9 cellular contexts compared by ENCODE assay signal in genomic region chr3:155995525-155996370, GRCh38.
A peak's percentile ranks its signal among the peaks of the same experiment; 100 is the strongest.
DNase-seq lines count a peak whose midpoint lies in the region; ATAC-seq and TF ChIP-seq lines count a peak whose summit lies in the region.
"Had no signal": no experiment of that assay in that cellular context is flagged by ENCODE, and none has a peak within 500 bp of the region (broad histone marks: within the 10 kb centered on the region; RNA-seq: fewer than 3 reads in every experiment).

No MANE protein-coding gene starts in this region.

- no peak overlapping the region for H3K4ac ChIP-seq in mesendoderm (ENCODE audit: low read depth, low read length)

- no peak overlapping the region for H3K27ac Mint-ChIP-seq in T-helper 2 cell treated with Interferon-gamma antibody and Interleukin-4, amounts not matched to agents 5 μg/mL and 100 μg/mL, for 36 hours
- H3K27ac Mint-ChIP-seq: dendritic cell treated with granulocyte-macrophage colony-stimulating factor and Interleukin-4, amounts not matched to agents 40 ng/mL and 50 ng/mL, for 4 days had no signal

- no CpG with 5 or more reads among the region's 8 CpGs for WGBS in mesendoderm (ENCODE audit: extremely low coverage, insufficient coverage, low lambda C conversion rate)

- peaks cover 11% of the 10 kb centered on the region for H3K27me3 Mint-ChIP-seq in T-helper 2 cell treated with Interferon-gamma antibody and Interleukin-4, amounts not matched to agents 5 μg/mL and 100 μg/mL, for 36 hours (ENCODE audit: low read depth)
- H3K27me3 Mint-ChIP-seq: dendritic cell treated with granulocyte-macrophage colony-stimulating factor and Interleukin-4, amounts not matched to agents 40 ng/mL and 50 ng/mL, for 4 days had no signal

- ATAC-seq in GM19351 (IDR thresholded peaks at IDR 0.05; ENCODE audit: unreplicated experiment) (peak; percentile 54), HG03095 (IDR thresholded peaks at IDR 0.05; ENCODE audit: unreplicated experiment) (no peak)

- no peaks in the 10 kb centered on the region for H3K79me1 ChIP-seq in mesendoderm (ENCODE audit: low read length)

- H3K9ac ChIP-seq in mesendoderm (ENCODE audit: low read length), result no peak overlapping the region

- in situ Hi-C loops in astrocyte of the cerebellum (cut with HindIII; ENCODE audit: low sequenced_read_pairs), result no loop called here

- H3K4me1 Mint-ChIP-seq in T-helper 2 cell treated with Interferon-gamma antibody and Interleukin-4, amounts not matched to agents 5 μg/mL and 100 μg/mL, for 36 hours (ENCODE audit: low read depth), result no peaks in the 10 kb centered on the region

- H3K4me3 ChIP-seq in AG10803 (ENCODE audit: low read length) (no peak overlapping the region), astrocyte of the cerebellum (ENCODE audit: low read depth, low read length) (no peak overlapping the region), mesendoderm (ENCODE audit: low read length) (no peak overlapping the region)

- H3K18ac ChIP-seq in mesendoderm (ENCODE audit: low read length), result no peak overlapping the region

- no peak overlapping the region for H3K56ac ChIP-seq in mesendoderm (ENCODE audit: low read length)

- no peak overlapping the region for H2BK5ac ChIP-seq in mesendoderm (ENCODE audit: low read length)

- no peaks in the 10 kb centered on the region for H3K36me3 ChIP-seq in mesendoderm (ENCODE audit: control insufficient read depth, insufficient read depth, low read length)

- no peak overlapping the region for H3K27ac ChIP-seq in mesendoderm (ENCODE audit: low read depth, low read length)

- H3K27me3 ChIP-seq in mesendoderm (ENCODE audit: insufficient read depth, low read length, poor library complexity), result no peaks in the 10 kb centered on the region

- no peak overlapping the region for H4K5ac ChIP-seq in mesendoderm (ENCODE audit: low read length)

- no peak overlapping the region for H3K23ac ChIP-seq in mesendoderm (ENCODE audit: low read length)

- TF ChIP-seq CTCF in AG10803 (conservative IDR thresholded peaks at IDR 0.05; ENCODE audit: low read length), result peak; percentile 64
- TF ChIP-seq CTCF in astrocyte of the cerebellum (IDR thresholded peaks at IDR 0.05; ENCODE audit: low read depth, low read length, missing control alignments), result peak; percentile 55

- H4K8ac ChIP-seq in mesendoderm (ENCODE audit: low read depth, low read length), result no peak overlapping the region

- H3K4me1 ChIP-seq in mesendoderm (ENCODE audit: control insufficient read depth, low read depth, low read length), result no peaks in the 10 kb centered on the region

- no peaks in the 10 kb centered on the region for H3K36me3 Mint-ChIP-seq in T-helper 2 cell treated with Interferon-gamma antibody and Interleukin-4, amounts not matched to agents 5 μg/mL and 100 μg/mL, for 36 hours (ENCODE audit: low read depth)

- no peak overlapping the region for H2BK120ac ChIP-seq in mesendoderm (ENCODE audit: low read depth, low read length)

- H3K9me3 Mint-ChIP-seq in T-helper 2 cell treated with Interferon-gamma antibody and Interleukin-4, amounts not matched to agents 5 μg/mL and 100 μg/mL, for 36 hours, result no peaks in the 10 kb centered on the region

- DNase-seq in AG10803 (ENCODE audit: low read depth), result peak; percentile 61
- peak; percentile 44 for DNase-seq in NCI-H2227 (lab: John Stamatoyannopoulos, UW; ENCODE audit: unreplicated experiment)
- peak; percentile 29 for DNase-seq in astrocyte of the cerebellum (ENCODE audit: low read depth)
- peak; percentile 54 for DNase-seq in mesendoderm
- no peak for DNase-seq in germinal center (ENCODE audit: low spot score)
- no peak for DNase-seq in T-helper 2 cell treated with Interferon-gamma antibody and Interleukin-4, amounts not matched to agents 5 μg/mL and 100 μg/mL, for 36 hours (ENCODE audit: low spot score)

- no peak overlapping the region for H2AK5ac ChIP-seq in mesendoderm (ENCODE audit: low read length)

- no peak overlapping the region for H2BK15ac ChIP-seq in mesendoderm (replicated peaks; ENCODE audit: low read depth)

- no peak overlapping the region for H3K4me3 Mint-ChIP-seq in T-helper 2 cell treated with Interferon-gamma antibody and Interleukin-4, amounts not matched to agents 5 μg/mL and 100 μg/mL, for 36 hours
- H3K4me3 Mint-ChIP-seq: dendritic cell treated with granulocyte-macrophage colony-stimulating factor and Interleukin-4, amounts not matched to agents 40 ng/mL and 50 ng/mL, for 4 days had no signal

- no peak overlapping the region for H3K4me2 ChIP-seq in mesendoderm (ENCODE audit: low read length)

- H3K79me2 ChIP-seq in mesendoderm (ENCODE audit: control insufficient read depth, insufficient read depth, low read length), result no peaks in the 10 kb centered on the region

Comparison
In these comparisons a context has a peak if more than half of its experiments do, and no peak if none do; other contexts are left out.
1. DNase-seq: peak in AG10803 (single experiment), NCI-H2227 (single experiment), astrocyte of the cerebellum (single experiment) and mesendoderm (single experiment); none in germinal center (single experiment) and T-helper 2 cell treated with Interferon-gamma antibody and Interleukin-4, amounts not matched to agents 5 μg/mL and 100 μg/mL, for 36 hours (single experiment).